Comparison of ENCODE assay signal across 9 cellular contexts in the genomic region with DNA sequence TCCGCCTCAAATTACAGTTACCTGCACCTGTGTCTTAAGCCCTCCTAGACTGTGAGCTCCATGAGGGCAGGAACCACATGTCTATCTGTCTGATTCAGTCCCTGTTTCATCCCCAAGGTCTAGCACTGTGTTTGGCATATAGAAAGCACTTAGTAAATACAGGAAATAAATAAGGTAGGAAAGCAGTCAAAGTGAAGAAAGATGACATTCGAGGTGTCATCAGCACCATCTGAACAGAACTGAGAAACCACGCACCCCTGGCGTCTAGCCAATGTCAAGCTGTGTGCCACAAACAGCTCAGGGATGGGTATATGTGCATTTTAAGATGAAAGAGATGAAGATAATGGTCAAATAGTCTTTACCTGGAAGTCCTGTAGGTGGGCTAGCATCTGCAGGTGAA.
DNase-seq lines count a peak whose midpoint lies in the region; ATAC-seq and TF ChIP-seq lines count a peak whose summit lies in the region.
"Had no signal": no experiment of that assay in that cellular context is flagged by ENCODE, and none has a peak within 500 bp of the region (broad histone marks: within the 10 kb centered on the region; RNA-seq: fewer than 3 reads in every experiment).

No MANE protein-coding gene starts in this region.

- H3K27me3 ChIP-seq in colonic mucosa: no peaks in the 10 kb centered on the region

- peaks cover 47% of the 10 kb centered on the region for H3K36me3 ChIP-seq in colonic mucosa

- peak; percentile 32 to 47 for DNase-seq in activated CD8-positive, alpha-beta memory T cell treated with anti-CD3 and anti-CD28 coated beads for 1 hour (ENCODE audit: extremely low read depth in 1 of 2, low read depth in 1 of 2)
- DNase-seq in effector memory CD8-positive, alpha-beta T cell: peak; percentile 78 to 82 (median 81)
- DNase-seq in stimulated activated CD8-positive, alpha-beta memory T cell treated with anti-CD3 and anti-CD28 coated beads, Interleukin-2, amount 100 ng/mL, for 1 hour (ENCODE audit: low read depth in 2 of 2): peak; percentile 44 to 50
- no peak for DNase-seq in NCI-H1930 (lab: John Stamatoyannopoulos, UW)
- no peak for DNase-seq in NCI-H526 (lab: John Stamatoyannopoulos, UW)
- no peak for DNase-seq in colonic mucosa
- DNase-seq in SKM-1 (lab: John Stamatoyannopoulos, UW; ENCODE audit: unreplicated experiment): no peak

- H3K9me3 ChIP-seq in colonic mucosa: no peaks in the 10 kb centered on the region

- H3K27ac Mint-ChIP-seq in IgD-negative memory B cell: peak overlapping the region in 2 of 3 donors; percentile 29 to 74
- H3K27ac Mint-ChIP-seq in effector memory CD8-positive, alpha-beta T cell: peak overlapping the region; percentile 91 to 93

- no peak for TF ChIP-seq CTCF in colonic mucosa (IDR thresholded peaks at IDR 0.05)

- intact Hi-C loops in colonic mucosa (cut with DNase I): no loop called here

- no peak overlapping the region for H3K4me3 ChIP-seq in colonic mucosa

- H3K27ac ChIP-seq in colonic mucosa: no peak overlapping the region

- peaks cover 0 to 3% (median 2%) of the 10 kb centered on the region in 3 donors for H3K4me1 Mint-ChIP-seq in IgD-negative memory B cell
- H3K4me1 Mint-ChIP-seq in effector memory CD8-positive, alpha-beta T cell (ENCODE audit: low read depth in 2 of 2): peaks cover 35 to 37% of the 10 kb centered on the region in 2 donors

- H3K9ac ChIP-seq in colonic mucosa (ENCODE audit: low read depth in 2 of 2, low read length in 2 of 2): no peak overlapping the region

- H3K4me3 Mint-ChIP-seq in IgD-negative memory B cell: peak overlapping the region in 1 of 4 donors; percentile 65
- H3K4me3 Mint-ChIP-seq in effector memory CD8-positive, alpha-beta T cell: peak overlapping the region; percentile 48 to 64
- H3K4me3 Mint-ChIP-seq: activated naive CD4-positive, alpha-beta T cell treated with anti-CD3 and anti-CD28 coated beads, Interleukin-2, amount 50 U/mL, for 24 hours had no signal

- no peaks in the 10 kb centered on the region for H3K27me3 Mint-ChIP-seq in IgD-negative memory B cell
- H3K27me3 Mint-ChIP-seq in effector memory CD8-positive, alpha-beta T cell: no peaks in the 10 kb centered on the region
- H3K27me3 Mint-ChIP-seq: activated naive CD4-positive, alpha-beta T cell treated with anti-CD3 and anti-CD28 coated beads, Interleukin-2, amount 50 U/mL, for 24 hours had no signal

- ATAC-seq in effector memory CD8-positive, alpha-beta T cell (replicated peaks): peak; percentile 89

- H3K9me3 Mint-ChIP-seq in IgD-negative memory B cell: no peaks in the 10 kb centered on the region
- no peaks in the 10 kb centered on the region for H3K9me3 Mint-ChIP-seq in effector memory CD8-positive, alpha-beta T cell
- H3K9me3 Mint-ChIP-seq: activated naive CD4-positive, alpha-beta T cell treated with anti-CD3 and anti-CD28 coated beads, Interleukin-2, amount 50 U/mL, for 24 hours had no signal

- H3K36me3 Mint-ChIP-seq in IgD-negative memory B cell: peaks cover 3% of the 10 kb centered on the region
- peaks cover 72% of the 10 kb centered on the region for H3K36me3 Mint-ChIP-seq in effector memory CD8-positive, alpha-beta T cell (ENCODE audit: insufficient read depth)

- H3K4me1 ChIP-seq in colonic mucosa: no peaks in the 10 kb centered on the region

Comparison
In these comparisons a context has a peak if more than half of its experiments do, and no peak if none do; other contexts are left out.
1. DNase-seq: peak in activated CD8-positive, alpha-beta memory T cell treated with anti-CD3 and anti-CD28 coated beads for 1 hour (2 of 2), effector memory CD8-positive, alpha-beta T cell (3 of 3) and stimulated activated CD8-positive, alpha-beta memory T cell treated with anti-CD3 and anti-CD28 coated beads, Interleukin-2, amount 100 ng/mL, for 1 hour (2 of 2); none in NCI-H1930 (0 of 2), NCI-H526 (0 of 2), colonic mucosa (single experiment) and SKM-1 (single experiment).